Comparison of ENCODE assay signal across 6 cellular contexts in the genomic region with DNA sequence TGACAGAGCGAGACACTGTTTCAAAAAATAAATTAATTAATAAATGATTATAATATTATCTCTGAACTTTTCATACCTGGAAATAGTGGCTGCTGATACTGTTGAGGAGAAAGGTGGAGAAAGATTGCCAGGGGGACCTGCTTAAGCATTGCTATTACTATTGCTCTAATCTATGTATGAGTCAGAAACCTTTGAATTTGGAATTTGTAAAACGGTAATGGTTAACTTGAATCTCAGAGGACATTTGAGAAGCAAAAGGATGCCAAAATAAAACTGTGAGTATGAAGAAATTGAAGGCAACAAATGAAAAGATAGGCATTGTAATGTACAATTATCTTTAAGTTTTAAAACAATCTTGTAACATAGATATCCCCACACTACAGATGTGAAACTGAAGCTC.
"Had no signal": no experiment of that assay in that cellular context is flagged by ENCODE, and none has a peak within 500 bp of the region (broad histone marks: within the 10 kb centered on the region; RNA-seq: fewer than 3 reads in every experiment).

No MANE protein-coding gene starts in this region.

- ATAC-seq: GM23338, K562 had no signal

- H3K4me3 Mint-ChIP-seq: GM23338, H9 had no signal

- DNase-seq: H9, HCEC 1CT, IMR-90, KG1 had no signal
